17 cellular contexts compared by ENCODE assay signal in the genomic region with DNA sequence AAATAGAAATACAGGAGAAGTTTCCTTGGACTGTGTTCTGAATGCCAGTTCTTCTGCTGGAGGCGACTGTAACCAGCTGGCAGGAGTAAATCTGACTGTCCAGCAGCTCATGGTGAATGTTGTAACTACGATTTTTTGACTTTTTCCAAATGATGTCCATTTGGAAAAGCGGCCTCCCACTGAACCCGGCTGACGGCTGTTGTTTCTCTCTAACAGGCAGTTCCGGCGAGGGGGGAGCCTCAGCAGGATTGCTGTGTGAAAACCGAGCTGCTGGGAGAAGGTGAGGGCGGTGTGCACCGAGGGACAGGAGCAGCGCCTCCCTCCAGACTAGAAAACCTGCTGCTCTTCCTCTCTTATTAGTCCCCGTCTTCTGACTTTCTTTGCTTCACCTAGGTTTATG.
DNase-seq lines count a peak whose midpoint lies in the region; ATAC-seq and TF ChIP-seq lines count a peak whose summit lies in the region.
"Had no signal": no experiment of that assay in that cellular context is flagged by ENCODE, and none has a peak within 500 bp of the region (broad histone marks: within the 10 kb centered on the region; RNA-seq: fewer than 3 reads in every experiment).

No MANE protein-coding gene starts in this region.

- H3K4me3 ChIP-seq in GM23338 (no peak overlapping the region), sigmoid colon (no peak overlapping the region)
- H3K4me3 ChIP-seq: A549, HAP-1, K562 had no signal

- no peak for TF ChIP-seq EP300 in sigmoid colon (IDR thresholded peaks at IDR 0.05)

- H3K27ac Mint-ChIP-seq in GM23338 = no peak overlapping the region

- H3K36me3 Mint-ChIP-seq in GM23338 (ENCODE audit: low read depth) = peaks cover 39% of the 10 kb centered on the region

- peaks cover 22% of the 10 kb centered on the region for H3K4me1 ChIP-seq in GM23338 (ENCODE audit: insufficient read depth)
- H3K4me1 ChIP-seq in sigmoid colon = peaks cover 0 to 21% (median 13%) of the 10 kb centered on the region in 4 donors
- H3K4me1 ChIP-seq: A549, HAP-1 had no signal

- H3K36me3 ChIP-seq in GM23338 (ENCODE audit: insufficient read depth) (peaks cover 10% of the 10 kb centered on the region; the same call in 1 of the 2 replicates), sigmoid colon (peaks cover 0 to 19% (median 4%) of the 10 kb centered on the region in 4 donors)

- DNase-seq in GM23338 (ENCODE audit: low spot score) (no peak), cerebellum (ENCODE audit: low spot score) (peak; percentile 52), mesenteric fat pad (ENCODE audit: low spot score) (peak; percentile 43), sigmoid colon (peak; percentile 77), GM13976 (ENCODE audit: low spot score) (no peak)
- DNase-seq: DMS 273 treated with DMSO at 0.1 percent for 48 hours; NCI-H1436; NCI-H2029 treated with DMSO at 0.1 percent for 48 hours; NCI-H2171 treated with DMSO at 0.1 percent for 48 hours; NCI-H446 treated with DMSO at 0.1 percent for 48 hours; NK-92 treated with Interleukin-12 subunit alpha and Interleukin-12 subunit beta, amount 100 ng/mL, for 24 hours; SIG-M5 had no signal

- no peak for ATAC-seq in GM23338
- no peak for ATAC-seq in GM21515 (IDR thresholded peaks at IDR 0.05; ENCODE audit: unreplicated experiment)
- ATAC-seq in HG03097 (IDR thresholded peaks at IDR 0.05; ENCODE audit: low FRiP score, unreplicated experiment) = no peak

- no peaks in the 10 kb centered on the region for H3K9me2 ChIP-seq in GM23338 (ENCODE audit: insufficient read depth)

- H3K27ac ChIP-seq in GM23338 (ENCODE audit: low read depth) = 0 out of 2 replicates have a peak overlapping the region, but pooled peaks have one; percentile 4
- H3K27ac ChIP-seq in sigmoid colon = no peak overlapping the region
- H3K27ac ChIP-seq: A549 had no signal

- 86 to 92% methylated on average over 12 of the region's 12 CpGs for WGBS in sigmoid colon, 2 donors

- in situ Hi-C loops in GM13976 (cut with MboI; ENCODE audit: low sequenced_read_pairs, unreplicated experiment) = no loop called here

- no peak overlapping the region for H2AFZ ChIP-seq in GM23338

- no peaks in the 10 kb centered on the region for H3K9me3 ChIP-seq in sigmoid colon
- H3K9me3 ChIP-seq: HAP-1 had no signal

- peaks cover 48% of the 10 kb centered on the region for H4K20me1 ChIP-seq in GM23338 (replicated peaks; ENCODE audit: insufficient read depth)

- no peak overlapping the region for H3K4me2 ChIP-seq in GM23338
- H3K4me2 ChIP-seq: A549 had no signal

- no peak for TF ChIP-seq POLR2A in sigmoid colon (IDR thresholded peaks at IDR 0.05)

- peaks cover 8% of the 10 kb centered on the region for H3K9me3 Mint-ChIP-seq in GM23338

- peaks cover 30% of the 10 kb centered on the region for H3K4me1 Mint-ChIP-seq in GM23338

- H3K27me3 ChIP-seq in GM23338 (ENCODE audit: insufficient read depth) = no peaks in the 10 kb centered on the region
- no peaks in the 10 kb centered on the region for H3K27me3 ChIP-seq in sigmoid colon

- no peaks in the 10 kb centered on the region for H3F3A ChIP-seq in GM23338 (replicated peaks; ENCODE audit: low read depth)

- H3K4me3 Mint-ChIP-seq in GM23338 = no peak overlapping the region

- intact Hi-C loops in sigmoid colon (cut with DNase I) = no loop called here

- TF ChIP-seq CTCF in GM23338 (conservative IDR thresholded peaks at IDR 0.05; ENCODE audit: low read depth in 2 of 2) = no peak
- TF ChIP-seq CTCF in sigmoid colon (IDR thresholded peaks at IDR 0.05) = no peak
- no peak for TF ChIP-seq CTCF in GM13976 (IDR thresholded peaks at IDR 0.05; ENCODE audit: borderline replicate concordance, control extremely low read depth, extremely low read depth, insufficient read depth, missing control alignments)

- peaks cover 17% of the 10 kb centered on the region for H3K27me3 Mint-ChIP-seq in GM23338 (ENCODE audit: insufficient read depth, low read depth, poor library complexity)

- H3K79me2 ChIP-seq in GM23338 (replicated peaks; ENCODE audit: insufficient read depth) = peaks cover 93% of the 10 kb centered on the region

TF ChIP-seq in GM23338, 12 proteins besides CTCF, POLR2A, EP300 and RAD21:
- TF ChIP-seq, protein P1, sequence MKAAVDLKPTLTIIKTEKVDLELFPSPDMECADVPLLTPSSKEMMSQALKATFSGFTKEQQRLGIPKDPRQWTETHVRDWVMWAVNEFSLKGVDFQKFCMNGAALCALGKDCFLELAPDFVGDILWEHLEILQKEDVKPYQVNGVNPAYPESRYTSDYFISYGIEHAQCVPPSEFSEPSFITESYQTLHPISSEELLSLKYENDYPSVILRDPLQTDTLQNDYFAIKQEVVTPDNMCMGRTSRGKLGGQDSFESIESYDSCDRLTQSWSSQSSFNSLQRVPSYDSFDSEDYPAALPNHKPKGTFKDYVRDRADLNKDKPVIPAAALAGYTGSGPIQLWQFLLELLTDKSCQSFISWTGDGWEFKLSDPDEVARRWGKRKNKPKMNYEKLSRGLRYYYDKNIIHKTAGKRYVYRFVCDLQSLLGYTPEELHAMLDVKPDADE (IDR thresholded peaks at IDR 0.05) = no peak
- TF ChIP-seq CREB1 (CRISPR knock-in tag; IDR thresholded peaks at IDR 0.05; ENCODE audit: low read depth) = no peak
- TF ChIP-seq JUNB (IDR thresholded peaks at IDR 0.05; ENCODE audit: unreplicated experiment) = no peak
- no peak for TF ChIP-seq ZNF114 (CRISPR knock-in tag; IDR thresholded peaks at IDR 0.05)
- no peak for TF ChIP-seq STAT1 (IDR thresholded peaks at IDR 0.05; ENCODE audit: unreplicated experiment)
- TF ChIP-seq POLR2AphosphoS5 (IDR thresholded peaks at IDR 0.05; ENCODE audit: low read depth) = no peak
- TF ChIP-seq, protein P2, sequence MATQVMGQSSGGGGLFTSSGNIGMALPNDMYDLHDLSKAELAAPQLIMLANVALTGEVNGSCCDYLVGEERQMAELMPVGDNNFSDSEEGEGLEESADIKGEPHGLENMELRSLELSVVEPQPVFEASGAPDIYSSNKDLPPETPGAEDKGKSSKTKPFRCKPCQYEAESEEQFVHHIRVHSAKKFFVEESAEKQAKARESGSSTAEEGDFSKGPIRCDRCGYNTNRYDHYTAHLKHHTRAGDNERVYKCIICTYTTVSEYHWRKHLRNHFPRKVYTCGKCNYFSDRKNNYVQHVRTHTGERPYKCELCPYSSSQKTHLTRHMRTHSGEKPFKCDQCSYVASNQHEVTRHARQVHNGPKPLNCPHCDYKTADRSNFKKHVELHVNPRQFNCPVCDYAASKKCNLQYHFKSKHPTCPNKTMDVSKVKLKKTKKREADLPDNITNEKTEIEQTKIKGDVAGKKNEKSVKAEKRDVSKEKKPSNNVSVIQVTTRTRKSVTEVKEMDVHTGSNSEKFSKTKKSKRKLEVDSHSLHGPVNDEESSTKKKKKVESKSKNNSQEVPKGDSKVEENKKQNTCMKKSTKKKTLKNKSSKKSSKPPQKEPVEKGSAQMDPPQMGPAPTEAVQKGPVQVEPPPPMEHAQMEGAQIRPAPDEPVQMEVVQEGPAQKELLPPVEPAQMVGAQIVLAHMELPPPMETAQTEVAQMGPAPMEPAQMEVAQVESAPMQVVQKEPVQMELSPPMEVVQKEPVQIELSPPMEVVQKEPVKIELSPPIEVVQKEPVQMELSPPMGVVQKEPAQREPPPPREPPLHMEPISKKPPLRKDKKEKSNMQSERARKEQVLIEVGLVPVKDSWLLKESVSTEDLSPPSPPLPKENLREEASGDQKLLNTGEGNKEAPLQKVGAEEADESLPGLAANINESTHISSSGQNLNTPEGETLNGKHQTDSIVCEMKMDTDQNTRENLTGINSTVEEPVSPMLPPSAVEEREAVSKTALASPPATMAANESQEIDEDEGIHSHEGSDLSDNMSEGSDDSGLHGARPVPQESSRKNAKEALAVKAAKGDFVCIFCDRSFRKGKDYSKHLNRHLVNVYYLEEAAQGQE (IDR thresholded peaks at IDR 0.05; ENCODE audit: unreplicated experiment) = no peak
- TF ChIP-seq NANOG (IDR thresholded peaks at IDR 0.05; ENCODE audit: borderline replicate concordance) = no peak
- TF ChIP-seq ZNF331 (CRISPR knock-in tag; IDR thresholded peaks at IDR 0.05; ENCODE audit: low read depth) = no peak
- TF ChIP-seq EZH2phosphoT487 (IDR thresholded peaks at IDR 0.05; ENCODE audit: unreplicated experiment) = no peak

Comparison
In these comparisons a context has a peak if more than half of its experiments do, and no peak if none do; other contexts are left out.
1. DNase-seq: peak in cerebellum (single experiment), mesenteric fat pad (single experiment) and sigmoid colon (single experiment); none in GM23338 (single experiment) and GM13976 (single experiment).